In the genomic region with DNA sequence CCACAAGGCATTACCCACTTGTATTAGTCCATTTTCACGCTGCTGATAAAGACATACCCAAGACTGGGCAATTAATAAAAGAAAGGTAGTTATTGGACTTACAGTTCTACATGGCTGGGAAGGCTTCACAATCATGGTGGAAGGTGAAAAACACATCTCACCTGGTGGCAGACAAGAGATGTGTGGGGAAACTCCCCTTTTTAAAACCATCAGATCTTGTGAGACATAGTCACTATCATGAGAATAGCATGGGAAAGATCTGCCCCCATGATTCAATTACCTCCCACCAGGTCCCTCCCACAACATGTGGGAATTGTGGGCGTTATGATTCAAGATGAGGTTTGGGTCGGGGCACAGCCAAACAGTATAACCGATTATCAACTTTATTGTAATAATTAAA, we compare ENCODE assay signal across 16 cellular contexts.
"Had no signal": no experiment of that assay in that cellular context is flagged by ENCODE, and none has a peak within 500 bp of the region (broad histone marks: within the 10 kb centered on the region; RNA-seq: fewer than 3 reads in every experiment).

No MANE protein-coding gene starts in this region.

- H3K27me3 ChIP-seq: neutrophil, right lobe of liver, tibial artery, upper lobe of left lung, uterus had no signal

- H3K27ac Mint-ChIP-seq: endodermal cell; naive thymus-derived CD4-positive, alpha-beta T cell; stimulated activated naive CD8-positive, alpha-beta T cell treated with anti-CD3 and anti-CD28 coated beads, Interleukin-15, Interleukin-2, amounts not matched to agents 100 ng/mL and 50 ng/mL, for 24 hours had no signal

- H3K4me1 ChIP-seq: psoas muscle, right lobe of liver, tibial artery, upper lobe of left lung, uterus had no signal

- DNase-seq: effector CD4-positive, alpha-beta T cell; endodermal cell; foreskin melanocyte; islet precursor cell; mammary epithelial cell; naive thymus-derived CD4-positive, alpha-beta T cell; psoas muscle; retina; right lobe of liver; tibial artery; upper lobe of left lung; uterus had no signal

- H3K4me3 Mint-ChIP-seq: endodermal cell; naive thymus-derived CD4-positive, alpha-beta T cell; stimulated activated naive CD8-positive, alpha-beta T cell treated with anti-CD3 and anti-CD28 coated beads, Interleukin-15, Interleukin-2, amounts not matched to agents 100 ng/mL and 50 ng/mL, for 24 hours had no signal

- H3K27me3 Mint-ChIP-seq: naive thymus-derived CD4-positive, alpha-beta T cell; stimulated activated naive CD8-positive, alpha-beta T cell treated with anti-CD3 and anti-CD28 coated beads, Interleukin-15, Interleukin-2, amounts not matched to agents 100 ng/mL and 50 ng/mL, for 24 hours had no signal

- ATAC-seq: left lobe of liver; naive thymus-derived CD4-positive, alpha-beta T cell; psoas muscle; right lobe of liver had no signal

- H3K36me3 ChIP-seq: neutrophil, right lobe of liver, tibial artery, upper lobe of left lung, uterus had no signal

- H3K9me3 ChIP-seq: neutrophil, psoas muscle, right lobe of liver, tibial artery, upper lobe of left lung, uterus had no signal

- H3K9me3 Mint-ChIP-seq: endodermal cell had no signal

- H3K4me3 ChIP-seq: coronary artery, psoas muscle, right lobe of liver, tibial artery, upper lobe of left lung, uterus had no signal

- H3K27ac ChIP-seq: coronary artery, neutrophil, psoas muscle, right lobe of liver, tibial artery, upper lobe of left lung, uterus had no signal
